Comparison of ENCODE assay signal across 13 cellular contexts in genomic region chr5:149552761-149553160, GRCh38. TPM values are rescaled to one million over a fixed set of nuclear protein-coding genes. Genes with fewer than 3 reads are reported as not detected.
A peak's percentile ranks its signal among the peaks of the same experiment; 100 is the strongest.
DNase-seq lines count a peak whose midpoint lies in the region; ATAC-seq and TF ChIP-seq lines count a peak whose summit lies in the region.
"Had no signal": no experiment of that assay in that cellular context is flagged by ENCODE, and none has a peak within 500 bp of the region (broad histone marks: within the 10 kb centered on the region; RNA-seq: fewer than 3 reads in every experiment).

No MANE protein-coding gene starts in this region.

- H3K4me3 ChIP-seq in Loucy (ENCODE audit: low read length, poor library complexity, severe bottlenecking) (no peak overlapping the region), endodermal cell (ENCODE audit: low read length) (peak overlapping the region; percentile 94), neural progenitor cell (peak overlapping the region; percentile 92)

- H3K9ac ChIP-seq in Loucy (ENCODE audit: low read depth, low read length, poor library complexity, severe bottlenecking) (peak overlapping the region; percentile 100), endodermal cell (ENCODE audit: extremely low read depth, low read length, poor library complexity, severe bottlenecking) (no peak overlapping the region), neural progenitor cell (no peak overlapping the region)

- H3F3A ChIP-seq in Loucy (ENCODE audit: low read depth), result no peaks in the 10 kb centered on the region
- peaks cover 24% of the 10 kb centered on the region for H3F3A ChIP-seq in neural progenitor cell (ENCODE audit: low read depth)

- peaks cover 35% of the 10 kb centered on the region for H3K79me2 ChIP-seq in Loucy (ENCODE audit: insufficient read depth, low read length)
- peaks cover 46% of the 10 kb centered on the region for H3K79me2 ChIP-seq in neural progenitor cell (ENCODE audit: low read depth)

- DNase-seq in activated T-cell treated with anti-CD3 and anti-CD28 coated beads, Interleukin-2, amount 50 U/mL, for 4 hours, result no peak
- DNase-seq in activated T-cell treated with anti-CD3 and anti-CD28 coated beads, Interleukin-2, amount 50 U/mL, for 48 hours, result no peak
- no peak for DNase-seq in endodermal cell
- DNase-seq in neural progenitor cell (ENCODE audit: low spot score), result no peak
- DNase-seq in iPS-NIHi11 (ENCODE audit: low spot score), result no peak
- no peak for DNase-seq in mucosa of gallbladder (ENCODE audit: low spot score)
- DNase-seq in activated CD8-positive, alpha-beta memory T cell treated with anti-CD3 and anti-CD28 coated beads, Interleukin-2, amount 10 ng/mL, durations not matched to agents 7 days and 5 days, result no peak
- DNase-seq: GOT3; NCI-H1694 treated with DMSO at 0.1 percent for 48 hours; NCI-H526 treated with DMSO at 0.1 percent for 48 hours; stimulated activated naive B cell treated with anti-CD40 and anti-IgM and Interleukin-4, amounts not matched to agents 10 μg/mL and 1 μg/mL and 100 μg/mL, for 72 hours; T-cell had no signal

- H3K36me3 Mint-ChIP-seq in activated T-cell treated with anti-CD3 and anti-CD28 coated beads, Interleukin-2, amount 50 U/mL, for 4 hours (ENCODE audit: insufficient read depth), result peaks cover 22% of the 10 kb centered on the region
- H3K36me3 Mint-ChIP-seq in endodermal cell (ENCODE audit: low read depth) (peaks cover 21% of the 10 kb centered on the region), neural progenitor cell (peaks cover 14% of the 10 kb centered on the region)
- peaks cover 26% of the 10 kb centered on the region for H3K36me3 Mint-ChIP-seq in activated CD8-positive, alpha-beta memory T cell treated with anti-CD3 and anti-CD28 coated beads, Interleukin-2, amount 10 ng/mL, durations not matched to agents 7 days and 5 days

- H3K27ac Mint-ChIP-seq in endodermal cell, result peak overlapping the region; percentile 55
- no peak overlapping the region for H3K27ac Mint-ChIP-seq in neural progenitor cell
- no peak overlapping the region for H3K27ac Mint-ChIP-seq in activated CD8-positive, alpha-beta memory T cell treated with anti-CD3 and anti-CD28 coated beads, Interleukin-2, amount 10 ng/mL, durations not matched to agents 7 days and 5 days
- H3K27ac Mint-ChIP-seq: stimulated activated naive B cell treated with anti-CD40 and anti-IgM and Interleukin-4, amounts not matched to agents 10 μg/mL and 1 μg/mL and 100 μg/mL, for 72 hours; T-cell had no signal

- H4K20me1 ChIP-seq in Loucy (ENCODE audit: insufficient read depth, low read length, poor library complexity, severe bottlenecking) (peaks cover 23% of the 10 kb centered on the region), neural progenitor cell (ENCODE audit: low read depth) (peaks cover 6% of the 10 kb centered on the region)

- H3K36me3 ChIP-seq in Loucy (ENCODE audit: insufficient read depth, low read length), result peaks cover 16% of the 10 kb centered on the region
- H3K36me3 ChIP-seq in endodermal cell (ENCODE audit: control insufficient read depth, insufficient read depth, low read length), result peaks cover 22% of the 10 kb centered on the region
- no peaks in the 10 kb centered on the region for H3K36me3 ChIP-seq in neural progenitor cell

- H3K4me1 Mint-ChIP-seq in activated T-cell treated with anti-CD3 and anti-CD28 coated beads, Interleukin-2, amount 50 U/mL, for 4 hours (ENCODE audit: low read depth), result peaks cover 17% of the 10 kb centered on the region
- H3K4me1 Mint-ChIP-seq in endodermal cell, result peaks cover 6% of the 10 kb centered on the region
- peaks cover 11% of the 10 kb centered on the region for H3K4me1 Mint-ChIP-seq in neural progenitor cell
- peaks cover 16% of the 10 kb centered on the region for H3K4me1 Mint-ChIP-seq in activated CD8-positive, alpha-beta memory T cell treated with anti-CD3 and anti-CD28 coated beads, Interleukin-2, amount 10 ng/mL, durations not matched to agents 7 days and 5 days

- no peaks in the 10 kb centered on the region for H3K9me3 ChIP-seq in Loucy (ENCODE audit: insufficient read depth, low read depth, low read length)
- H3K9me3 ChIP-seq in endodermal cell (ENCODE audit: control insufficient read depth, low read length), result no peaks in the 10 kb centered on the region
- no peaks in the 10 kb centered on the region for H3K9me3 ChIP-seq in neural progenitor cell (ENCODE audit: low read depth)

- H3K4me1 ChIP-seq in Loucy (ENCODE audit: insufficient read depth, low read length, poor library complexity, severe bottlenecking) (peaks cover 15% of the 10 kb centered on the region), endodermal cell (ENCODE audit: control insufficient read depth, insufficient read depth, low read length) (no peaks in the 10 kb centered on the region), neural progenitor cell (peaks cover 12% of the 10 kb centered on the region)

- peaks cover 16% of the 10 kb centered on the region for H3K27me3 ChIP-seq in Loucy (ENCODE audit: insufficient read depth, low read length, poor library complexity, severe bottlenecking)
- H3K27me3 ChIP-seq in endodermal cell (ENCODE audit: control insufficient read depth, insufficient read depth, low read length, poor library complexity, severe bottlenecking), result no peaks in the 10 kb centered on the region
- no peaks in the 10 kb centered on the region for H3K27me3 ChIP-seq in neural progenitor cell

- 90 to 91% methylated on average over 2 to 5 of the region's 5 CpGs for WGBS in endodermal cell (ENCODE audit: insufficient coverage in 1 of 2, insufficient read length in 1 of 2), 2 experiments

- peak overlapping the region; percentile 16 for H3K4me3 Mint-ChIP-seq in activated T-cell treated with anti-CD3 and anti-CD28 coated beads, Interleukin-2, amount 50 U/mL, for 4 hours
- peak overlapping the region; percentile 100 for H3K4me3 Mint-ChIP-seq in endodermal cell
- peak overlapping the region; percentile 33 for H3K4me3 Mint-ChIP-seq in neural progenitor cell
- no peak overlapping the region for H3K4me3 Mint-ChIP-seq in activated CD8-positive, alpha-beta memory T cell treated with anti-CD3 and anti-CD28 coated beads, Interleukin-2, amount 10 ng/mL, durations not matched to agents 7 days and 5 days
- H3K4me3 Mint-ChIP-seq: stimulated activated naive B cell treated with anti-CD40 and anti-IgM and Interleukin-4, amounts not matched to agents 10 μg/mL and 1 μg/mL and 100 μg/mL, for 72 hours had no signal

- no peak overlapping the region for H2AFZ ChIP-seq in Loucy (ENCODE audit: low read length)
- H2AFZ ChIP-seq in neural progenitor cell (replicated peaks), result no peak overlapping the region

- TF ChIP-seq CTCF in Loucy (conservative IDR thresholded peaks at IDR 0.05; ENCODE audit: low read length) (no peak), endodermal cell (conservative IDR thresholded peaks at IDR 0.05) (no peak), neural progenitor cell (IDR thresholded peaks at IDR 0.05) (no peak)

- no peaks in the 10 kb centered on the region for H3K9me2 ChIP-seq in Loucy (replicated peaks; ENCODE audit: low read depth, low read length)

- H3K27ac ChIP-seq in endodermal cell (ENCODE audit: low read depth, low read length) (no peak overlapping the region), neural progenitor cell (no peak overlapping the region)

- H3K27me3 Mint-ChIP-seq in activated T-cell treated with anti-CD3 and anti-CD28 coated beads, Interleukin-2, amount 50 U/mL, for 4 hours (ENCODE audit: low read depth), result no peaks in the 10 kb centered on the region
- no peaks in the 10 kb centered on the region for H3K27me3 Mint-ChIP-seq in endodermal cell (ENCODE audit: insufficient read depth)
- H3K27me3 Mint-ChIP-seq in neural progenitor cell (ENCODE audit: insufficient read depth, low read depth), result peaks cover 3% of the 10 kb centered on the region
- no peaks in the 10 kb centered on the region for H3K27me3 Mint-ChIP-seq in activated CD8-positive, alpha-beta memory T cell treated with anti-CD3 and anti-CD28 coated beads, Interleukin-2, amount 10 ng/mL, durations not matched to agents 7 days and 5 days
- H3K27me3 Mint-ChIP-seq: stimulated activated naive B cell treated with anti-CD40 and anti-IgM and Interleukin-4, amounts not matched to agents 10 μg/mL and 1 μg/mL and 100 μg/mL, for 72 hours; T-cell had no signal

- no peak for ATAC-seq in activated T-cell treated with anti-CD3 and anti-CD28 coated beads, Interleukin-2, amount 50 U/mL, for 4 hours
- ATAC-seq in activated CD8-positive, alpha-beta memory T cell treated with anti-CD3 and anti-CD28 coated beads, Interleukin-2, amount 10 ng/mL, durations not matched to agents 7 days and 5 days, result no peak
- ATAC-seq: stimulated activated naive B cell treated with anti-CD40 and anti-IgM and Interleukin-4, amounts not matched to agents 10 μg/mL and 1 μg/mL and 100 μg/mL, for 72 hours; T-cell had no signal

- no peaks in the 10 kb centered on the region for H3K9me3 Mint-ChIP-seq in activated T-cell treated with anti-CD3 and anti-CD28 coated beads, Interleukin-2, amount 50 U/mL, for 4 hours
- H3K9me3 Mint-ChIP-seq in endodermal cell (no peaks in the 10 kb centered on the region), neural progenitor cell (no peaks in the 10 kb centered on the region)
- H3K9me3 Mint-ChIP-seq in activated CD8-positive, alpha-beta memory T cell treated with anti-CD3 and anti-CD28 coated beads, Interleukin-2, amount 10 ng/mL, durations not matched to agents 7 days and 5 days (ENCODE audit: low read depth), result no peaks in the 10 kb centered on the region
- H3K9me3 Mint-ChIP-seq: stimulated activated naive B cell treated with anti-CD40 and anti-IgM and Interleukin-4, amounts not matched to agents 10 μg/mL and 1 μg/mL and 100 μg/mL, for 72 hours; T-cell had no signal

- H3K4me2 ChIP-seq in Loucy (ENCODE audit: low read depth, low read length, poor library complexity, severe bottlenecking) (peak overlapping the region; percentile 93), neural progenitor cell (peak overlapping the region; percentile 97)

- CTCF ChIA-PET in activated CD8-positive, alpha-beta memory T cell treated with anti-CD3 and anti-CD28 coated beads, Interleukin-2, amount 10 ng/mL, durations not matched to agents 7 days and 5 days (lab: Charles Lee), result interaction anchor here (0.7 to 4.6 kb wide), 6 partner anchors 8 to 171 kb away, joined by 3 to 32 read pairs (median 3); no protein-coding TSS in a partner anchor

RNA-seq across cellular contexts. Expression of gene CSNK1A1, which starts 1.5 kb away (rescaled TPM):
- 100 to 1,000 TPM; 200 to 222 (median 212) TPM for total RNA-seq in activated T-cell treated with anti-CD3 and anti-CD28 coated beads, Interleukin-2, amount 50 U/mL, for 4 hours
- total RNA-seq in endodermal cell, result 100 to 1,000 TPM; 198 to 214 TPM
- polyA plus RNA-seq in endodermal cell (2013, experiment 1 of 2), result 175 TPM
- 176 TPM for polyA plus RNA-seq in endodermal cell (2013, experiment 2 of 2)
- total RNA-seq in neural progenitor cell (ENCODE audit: low replicate concordance), result 271 and 335 TPM in 2 replicates
- 253 TPM for total RNA-seq in mucosa of gallbladder
- 100 to 1,000 TPM; 193 to 204 TPM for total RNA-seq in activated CD8-positive, alpha-beta memory T cell treated with anti-CD3 and anti-CD28 coated beads, Interleukin-2, amount 10 ng/mL, durations not matched to agents 7 days and 5 days

RNA-seq across cellular contexts. Expression of gene ARHGEF37, which starts 28.5 kb away (rescaled TPM):
- under 1 TPM; 0.08 to 0.53 (median 0.52) TPM for total RNA-seq in activated T-cell treated with anti-CD3 and anti-CD28 coated beads, Interleukin-2, amount 50 U/mL, for 4 hours
- under 1 TPM; 0.57 to 0.93 TPM for total RNA-seq in endodermal cell
- 0.68 TPM for polyA plus RNA-seq in endodermal cell (2013, experiment 1 of 2)
- 0.79 TPM for polyA plus RNA-seq in endodermal cell (2013, experiment 2 of 2)
- total RNA-seq in neural progenitor cell (ENCODE audit: low replicate concordance), result 0.99 and 1.7 TPM in 2 replicates
- 32.8 TPM for total RNA-seq in mucosa of gallbladder
- total RNA-seq in activated CD8-positive, alpha-beta memory T cell treated with anti-CD3 and anti-CD28 coated beads, Interleukin-2, amount 10 ng/mL, durations not matched to agents 7 days and 5 days, result 1 to 10 TPM in 1 of 2 experiments, under 1 TPM in 1; 0.37 to 1.1 TPM

Comparison
In these comparisons a context has a peak if more than half of its experiments do, and no peak if none do; other contexts are left out.
1. RNA of gene ARHGEF37, which starts 28.5 kb away (total RNA-seq): 32.8 TPM in mucosa of gallbladder (single experiment); 0.37 to 1.1 TPM in activated CD8-positive, alpha-beta memory T cell treated with anti-CD3 and anti-CD28 coated beads, Interleukin-2, amount 10 ng/mL, durations not matched to agents 7 days and 5 days, 0.99 to 1.7 TPM in neural progenitor cell, 0.57 to 0.93 TPM in endodermal cell and 0.08 to 0.53 TPM in activated T-cell treated with anti-CD3 and anti-CD28 coated beads, Interleukin-2, amount 50 U/mL, for 4 hours; every median in the first group is over 10 times any median in the second.